18 cellular contexts compared by ENCODE assay signal in the genomic region with DNA sequence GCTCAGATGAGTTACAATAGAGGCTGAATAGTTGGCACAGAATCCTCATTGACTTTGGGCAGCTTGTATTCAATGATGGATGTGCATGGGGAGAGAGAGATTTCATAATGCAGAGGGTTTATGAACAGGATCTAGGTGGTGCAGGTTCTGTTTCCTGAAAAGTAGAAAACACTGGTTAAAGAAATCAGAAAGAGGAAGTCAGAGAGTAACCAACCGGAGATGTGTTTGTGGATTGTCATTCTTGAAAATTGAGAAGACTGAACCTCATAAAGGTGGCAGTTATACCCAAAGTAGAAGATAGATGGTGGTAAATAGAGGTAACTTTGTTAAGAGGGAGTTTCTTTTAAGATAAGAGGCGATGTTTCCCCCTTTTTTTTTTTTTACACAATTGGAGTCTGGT. TPM values are rescaled to one million over a fixed set of nuclear protein-coding genes. Genes with fewer than 3 reads are reported as not detected.
DNase-seq lines count a peak whose midpoint lies in the region; ATAC-seq and TF ChIP-seq lines count a peak whose summit lies in the region.
"Had no signal": no experiment of that assay in that cellular context is flagged by ENCODE, and none has a peak within 500 bp of the region (broad histone marks: within the 10 kb centered on the region; RNA-seq: fewer than 3 reads in every experiment).

No MANE protein-coding gene starts in this region.

- H3K9me3 ChIP-seq in MM.1S (replicated peaks; ENCODE audit: insufficient read depth, low read length) (no peaks in the 10 kb centered on the region), sigmoid colon (no peaks in the 10 kb centered on the region)

- no peak overlapping the region for H3K4me2 ChIP-seq in MM.1S (ENCODE audit: low read depth, low read length)

- H3K36me3 ChIP-seq in MM.1S (replicated peaks; ENCODE audit: insufficient read depth, low read length) (no peaks in the 10 kb centered on the region), sigmoid colon (no peaks in the 10 kb centered on the region)

- H3K27ac ChIP-seq in MM.1S (ENCODE audit: low read length) (no peak overlapping the region), sigmoid colon (no peak overlapping the region)

- TF ChIP-seq CTCF in GM20000 (IDR thresholded peaks at IDR 0.05; ENCODE audit: extremely low read depth, missing control alignments): no peak
- TF ChIP-seq CTCF in MM.1S (IDR thresholded peaks at IDR 0.05; ENCODE audit: low read length): no peak
- TF ChIP-seq CTCF in sigmoid colon (IDR thresholded peaks at IDR 0.05): no peak

- intact Hi-C loops in activated CD4-positive, alpha-beta T cell treated with anti-CD3 and anti-CD28 coated beads, Interleukin-2, amount 10 ng/mL, durations not matched to agents 24 days and 14 days (cut with micrococcal nuclease): no loop called here
- intact Hi-C loops in sigmoid colon (cut with DNase I): no loop called here

- H3K4me1 Mint-ChIP-seq in activated CD4-positive, alpha-beta T cell treated with anti-CD3 and anti-CD28 coated beads, Interleukin-2, amount 10 ng/mL, durations not matched to agents 24 days and 14 days: peaks cover 42% of the 10 kb centered on the region

- WGBS in sigmoid colon, 2 donors: 40 to 74% methylated on average over 2 of the region's 2 CpGs

- no peaks in the 10 kb centered on the region for H3K27me3 Mint-ChIP-seq in activated CD4-positive, alpha-beta T cell treated with anti-CD3 and anti-CD28 coated beads, Interleukin-2, amount 10 ng/mL, durations not matched to agents 24 days and 14 days
- H3K27me3 Mint-ChIP-seq: CD4-positive, alpha-beta memory T cell had no signal

- TF ChIP-seq EP300 in sigmoid colon (IDR thresholded peaks at IDR 0.05): no peak

- no peak for DNase-seq in activated CD4-positive, alpha-beta T cell treated with anti-CD3 and anti-CD28 coated beads, Interleukin-2, amount 10 ng/mL, durations not matched to agents 24 days and 14 days
- no peak for DNase-seq in activated CD4-positive, alpha-beta T cell treated with anti-CD3 and anti-CD28 coated beads for 48 hours
- peak; percentile 4 for DNase-seq in GM20000 (ENCODE audit: low spot score)
- peak; percentile 10 for DNase-seq in germinal center (ENCODE audit: low spot score)
- DNase-seq in MM.1S: no peak
- no peak for DNase-seq in sigmoid colon
- DNase-seq in DMS53 treated with DMSO at 0.1 percent for 48 hours (lab: John Stamatoyannopoulos, UW; ENCODE audit: unreplicated experiment): no peak
- DNase-seq: activated CD8-positive, alpha-beta memory T cell treated with anti-CD3 and anti-CD28 coated beads, Interleukin-2, amount 50 U/mL, for 4 hours; CD4-positive, alpha-beta memory T cell; foreskin melanocyte; NCI-H1105 treated with DMSO at 0.1 percent for 48 hours; SHP77 treated with DMSO at 0.1 percent for 48 hours had no signal

- no peak for TF ChIP-seq POLR2A in sigmoid colon (IDR thresholded peaks at IDR 0.05)

- no peaks in the 10 kb centered on the region for H3K79me2 ChIP-seq in MM.1S (ENCODE audit: low read length)

- peak; percentile 67 for ATAC-seq in HG03460 (IDR thresholded peaks at IDR 0.05; ENCODE audit: unreplicated experiment)

- H3K27me3 ChIP-seq in MM.1S (replicated peaks; ENCODE audit: insufficient read depth, low read length) (no peaks in the 10 kb centered on the region), sigmoid colon (no peaks in the 10 kb centered on the region)

- peaks cover 11% of the 10 kb centered on the region for H3K9me3 Mint-ChIP-seq in activated CD4-positive, alpha-beta T cell treated with anti-CD3 and anti-CD28 coated beads, Interleukin-2, amount 10 ng/mL, durations not matched to agents 24 days and 14 days
- H3K9me3 Mint-ChIP-seq: CD4-positive, alpha-beta memory T cell had no signal

- H3K4me1 ChIP-seq in MM.1S (ENCODE audit: low read length) (no peaks in the 10 kb centered on the region), sigmoid colon (no peaks in the 10 kb centered on the region)

- H3K9me2 ChIP-seq in MM.1S (replicated peaks; ENCODE audit: insufficient read depth, low read length): no peaks in the 10 kb centered on the region

- H4K20me1 ChIP-seq in MM.1S (ENCODE audit: insufficient read depth, low read length): no peaks in the 10 kb centered on the region

- H3K36me3 Mint-ChIP-seq in activated CD4-positive, alpha-beta T cell treated with anti-CD3 and anti-CD28 coated beads, Interleukin-2, amount 10 ng/mL, durations not matched to agents 24 days and 14 days (ENCODE audit: low read depth): peaks cover 7% of the 10 kb centered on the region
- H3K36me3 Mint-ChIP-seq: CD4-positive, alpha-beta memory T cell had no signal

- peak overlapping the region; percentile 71 for H3K4me3 Mint-ChIP-seq in activated CD4-positive, alpha-beta T cell treated with anti-CD3 and anti-CD28 coated beads, Interleukin-2, amount 10 ng/mL, durations not matched to agents 24 days and 14 days

- H2AFZ ChIP-seq in MM.1S (ENCODE audit: low read length): no peak overlapping the region

- H3K4me3 ChIP-seq in MM.1S (ENCODE audit: low read length) (no peak overlapping the region), sigmoid colon (no peak overlapping the region)

- H3K27ac Mint-ChIP-seq in activated CD4-positive, alpha-beta T cell treated with anti-CD3 and anti-CD28 coated beads, Interleukin-2, amount 10 ng/mL, durations not matched to agents 24 days and 14 days: peak overlapping the region; percentile 76

- H3F3A ChIP-seq in MM.1S (ENCODE audit: insufficient read depth, low read length): no peaks in the 10 kb centered on the region

- no peak overlapping the region for H3K9ac ChIP-seq in MM.1S (ENCODE audit: low read length)

RNA-seq across cellular contexts. Expression of a gene that starts 8.0 kb away (rescaled TPM):
- total RNA-seq in activated CD4-positive, alpha-beta T cell treated with anti-CD3 and anti-CD28 coated beads, Interleukin-2, amount 10 ng/mL, durations not matched to agents 24 days and 14 days: not detected in 2 replicates
- total RNA-seq in sigmoid colon: not detected
- polyA plus RNA-seq in sigmoid colon: not detected
- total RNA-seq: A673; CD4-positive, alpha-beta memory T cell; endothelial cell of umbilical vein; renal cortical epithelial cell; temporal lobe had no signal
- polyA plus RNA-seq: CD4-positive, alpha-beta memory T cell; endothelial cell of umbilical vein; neural cell had no signal

Comparison
In these comparisons a context has a peak if more than half of its experiments do, and no peak if none do; other contexts are left out.
1. DNase-seq: peak in GM20000 (single experiment) and germinal center (single experiment); none in activated CD4-positive, alpha-beta T cell treated with anti-CD3 and anti-CD28 coated beads, Interleukin-2, amount 10 ng/mL, durations not matched to agents 24 days and 14 days (single experiment), activated CD4-positive, alpha-beta T cell treated with anti-CD3 and anti-CD28 coated beads for 48 hours (single experiment), MM.1S (single experiment), sigmoid colon (single experiment) and DMS53 treated with DMSO at 0.1 percent for 48 hours (single experiment).